Comparison of ENCODE assay signal across 27 cellular contexts in the genomic region with DNA sequence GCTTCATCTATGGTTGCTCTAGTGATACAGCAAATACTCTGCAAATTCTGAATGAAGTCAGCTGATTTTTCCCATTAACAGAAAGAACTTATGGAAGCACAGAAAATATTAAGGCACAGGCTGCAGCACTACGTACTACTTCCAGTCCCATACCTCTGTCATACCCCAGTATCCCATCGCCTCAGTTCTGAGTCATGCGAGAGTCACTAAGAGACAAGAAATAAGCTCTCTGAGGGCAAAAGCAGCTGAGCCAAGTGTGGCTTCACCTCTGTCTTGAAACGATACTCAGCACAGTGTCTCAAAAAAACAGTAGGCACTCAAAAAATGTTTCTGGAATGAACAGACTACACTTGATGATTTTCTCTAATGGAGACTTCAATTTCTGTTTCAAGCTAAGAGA.
"Had no signal": no experiment of that assay in that cellular context is flagged by ENCODE, and none has a peak within 500 bp of the region (broad histone marks: within the 10 kb centered on the region; RNA-seq: fewer than 3 reads in every experiment).

No MANE protein-coding gene starts in this region.

- H3K4me3 Mint-ChIP-seq: dendritic cell treated with granulocyte-macrophage colony-stimulating factor and Interleukin-4, amounts not matched to agents 40 ng/mL and 50 ng/mL, for 4 days; endodermal cell; memory B cell; natural killer cell treated with Interleukin-12 subunit alpha and Interleukin-12 subunit beta and Interleukin-15 and Interleukin-18, amount 100 ng/mL, for 72 hours; neural progenitor cell had no signal

- H3K36me3 ChIP-seq: colonic mucosa, esophagus muscularis mucosa, prostate gland, right atrium auricular region, stomach, thyroid gland, vagina had no signal

- H3K4me1 Mint-ChIP-seq: neural progenitor cell had no signal

- ATAC-seq: left lobe of liver; natural killer cell treated with Interleukin-12 subunit alpha and Interleukin-12 subunit beta and Interleukin-15 and Interleukin-18, amount 100 ng/mL, for 72 hours; sciatic nerve had no signal

- DNase-seq: colonic mucosa; effector CD8-positive, alpha-beta T cell; endodermal cell; head of caudate nucleus; kidney; stimulated activated CD4-positive, alpha-beta T cell treated with anti-CD3 and anti-CD28 coated beads, Interleukin-12 subunit alpha, Interleukin-12 subunit beta, amount 100 ng/mL, for 4 hours; stimulated activated CD4-positive, alpha-beta T cell treated with anti-CD3 and anti-CD28 coated beads, Interleukin-1b, Interleukin-23, amount 100 ng/mL, for 48 hours; stimulated activated CD4-positive, alpha-beta T cell treated with anti-CD3 and anti-CD28 coated beads, Interleukin-4, amount 100 ng/mL, for 1 hour; stimulated activated CD8-positive, alpha-beta memory T cell treated with anti-CD3 and anti-CD28 coated beads, Interleukin-4, amount 100 ng/mL, for 48 hours; stimulated activated naive CD4-positive, alpha-beta T cell treated with Interleukin-2 at 50 U/mL for 16 hours; stomach; thyroid gland; trophoblast cell had no signal

- H3K4me1 ChIP-seq: colonic mucosa, esophagus muscularis mucosa, neural progenitor cell, prostate gland, right atrium auricular region, thyroid gland, vagina had no signal

- H3K27ac ChIP-seq: colonic mucosa, epithelial cell of prostate, esophagus muscularis mucosa, hepatocyte, neural progenitor cell, prostate gland, right atrium auricular region, stomach, thyroid gland, vagina had no signal

- H3K9me3 ChIP-seq: colonic mucosa, esophagus muscularis mucosa, prostate gland, right atrium auricular region, stomach, thyroid gland, vagina had no signal

- H3K27me3 Mint-ChIP-seq: dendritic cell treated with granulocyte-macrophage colony-stimulating factor and Interleukin-4, amounts not matched to agents 40 ng/mL and 50 ng/mL, for 4 days; memory B cell; natural killer cell treated with Interleukin-12 subunit alpha and Interleukin-12 subunit beta and Interleukin-15 and Interleukin-18, amount 100 ng/mL, for 72 hours had no signal

- H3K9me3 Mint-ChIP-seq: endodermal cell, neural progenitor cell had no signal

- H3K4me3 ChIP-seq: colonic mucosa, esophagus muscularis mucosa, hepatocyte, lung, neural progenitor cell, prostate gland, right atrium auricular region, smooth muscle cell, stomach, thyroid gland, vagina had no signal

- H3K27ac Mint-ChIP-seq: dendritic cell treated with granulocyte-macrophage colony-stimulating factor and Interleukin-4, amounts not matched to agents 40 ng/mL and 50 ng/mL, for 4 days; endodermal cell; memory B cell; neural progenitor cell had no signal
